Comparison of ENCODE assay signal across 15 cellular contexts in the genomic region with DNA sequence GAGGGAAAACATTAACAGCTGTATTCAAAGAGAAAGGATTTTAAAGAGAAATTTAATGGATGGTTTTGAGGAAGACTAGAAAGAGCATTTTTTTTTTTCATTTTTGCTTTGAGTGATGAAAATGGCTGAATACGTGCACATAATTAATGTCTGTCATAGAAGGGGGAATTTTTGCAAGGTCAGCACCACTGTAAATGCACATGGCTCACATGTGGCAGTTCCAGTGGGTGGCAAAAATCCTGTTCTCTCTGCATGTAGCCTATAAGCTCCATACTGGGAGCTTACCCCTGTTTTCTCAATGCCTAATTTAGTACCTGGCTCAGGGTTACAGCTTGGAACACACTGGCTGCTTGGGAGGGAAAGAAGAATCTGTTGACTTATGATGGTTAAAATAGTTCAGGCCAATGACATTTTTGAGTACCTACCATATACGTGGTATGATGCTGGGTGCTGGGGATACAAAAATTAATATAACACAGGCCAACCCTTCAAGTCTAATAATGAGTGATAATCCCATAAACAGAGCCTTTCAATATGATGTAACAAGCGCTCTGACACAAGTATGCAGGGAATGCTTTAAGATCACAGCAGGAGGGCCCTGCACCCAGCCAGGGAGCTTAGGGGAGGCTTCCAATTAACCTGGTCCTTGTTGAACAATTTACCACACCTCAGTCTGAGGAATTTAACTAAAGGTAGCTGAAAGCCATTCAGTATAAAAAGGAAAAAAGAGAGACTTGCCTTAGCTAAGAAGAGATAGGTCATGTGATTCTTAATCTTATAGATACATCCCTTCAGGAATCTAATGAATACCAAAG. TPM values are rescaled to one million over a fixed set of nuclear protein-coding genes. Genes with fewer than 3 reads are reported as not detected.
DNase-seq lines count a peak whose midpoint lies in the region; ATAC-seq, FAIRE-seq and TF ChIP-seq lines count a peak whose summit lies in the region.
"Had no signal": no experiment of that assay in that cellular context is flagged by ENCODE, and none has a peak within 500 bp of the region (broad histone marks: within the 10 kb centered on the region; RNA-seq: fewer than 3 reads in every experiment).

No MANE protein-coding gene starts in this region.

- intact Hi-C loops in activated naive CD4-positive, alpha-beta T cell treated with anti-CD3 and anti-CD28 coated beads for 36 hours (cut with micrococcal nuclease) = no loop called here
- intact Hi-C loops in HepG2 (cut with micrococcal nuclease; ENCODE audit: unreplicated experiment) (no loop called here), thyroid gland (cut with DNase I) (no loop called here)

- H3K9ac ChIP-seq in HepG2 (ENCODE audit: insufficient read depth, low read depth, low read length) = no peak overlapping the region

- H3K4me2 ChIP-seq in HepG2 (ENCODE audit: low read depth, low read length) = no peak overlapping the region

- CTCF ChIA-PET in activated naive CD4-positive, alpha-beta T cell treated with anti-CD3 and anti-CD28 coated beads for 36 hours (lab: Charles Lee) = interaction anchor here (0.7 to 1.3 kb wide), 3 partner anchors 79 to 268 kb away, joined by 3 to 8 read pairs (median 3); no protein-coding TSS in a partner anchor
- CTCF ChIA-PET in HepG2 (lab: Yijun Ruan, JAX; ENCODE audit: low intra/inter-chr PET ratio, low total read pairs) = no interaction called here

- POLR2A ChIA-PET in HepG2 (lab: Yijun Ruan, JAX) = no interaction called here

- H3K4me1 Mint-ChIP-seq in activated naive CD4-positive, alpha-beta T cell treated with anti-CD3 and anti-CD28 coated beads, Interleukin-2, amount 50 U/mL, for 24 hours = peaks cover 7% of the 10 kb centered on the region
- H3K4me1 Mint-ChIP-seq in activated naive CD4-positive, alpha-beta T cell treated with anti-CD3 and anti-CD28 coated beads for 36 hours (ENCODE audit: low read depth) = no peaks in the 10 kb centered on the region
- no peaks in the 10 kb centered on the region for H3K4me1 Mint-ChIP-seq in stimulated activated effector memory CD8-positive, alpha-beta T cell treated with anti-CD3 and anti-CD28 coated beads, Interleukin-12 subunit alpha, Interleukin-12 subunit beta, amount 100 ng/mL, for 72 hours

- TF ChIP-seq RAD21 in HepG2 (CRISPR knock-in tag; IDR thresholded peaks at IDR 0.05) = no peak

- H3K4me1 ChIP-seq in HepG2 (ENCODE audit: insufficient read depth, low read length) = no peaks in the 10 kb centered on the region
- H3K4me1 ChIP-seq in thyroid gland = peaks cover 15 to 32% of the 10 kb centered on the region in 2 donors
- H3K4me1 ChIP-seq: testis had no signal

- WGBS in HepG2 (ENCODE audit: low lambda C conversion rate) = 99% methylated on average over 3 of the region's 3 CpGs
- 51 to 59% methylated on average over 3 of the region's 3 CpGs for WGBS in thyroid gland, 2 donors

- H3K79me2 ChIP-seq in HepG2 (ENCODE audit: insufficient read depth, low read length) = no peaks in the 10 kb centered on the region

- H3K9me3 Mint-ChIP-seq in activated naive CD4-positive, alpha-beta T cell treated with anti-CD3 and anti-CD28 coated beads, Interleukin-2, amount 50 U/mL, for 24 hours = no peaks in the 10 kb centered on the region
- no peaks in the 10 kb centered on the region for H3K9me3 Mint-ChIP-seq in activated naive CD4-positive, alpha-beta T cell treated with anti-CD3 and anti-CD28 coated beads for 36 hours
- no peaks in the 10 kb centered on the region for H3K9me3 Mint-ChIP-seq in stimulated activated effector memory CD8-positive, alpha-beta T cell treated with anti-CD3 and anti-CD28 coated beads, Interleukin-12 subunit alpha, Interleukin-12 subunit beta, amount 100 ng/mL, for 72 hours

- no peak for DNase-seq in activated naive CD4-positive, alpha-beta T cell treated with anti-CD3 and anti-CD28 coated beads for 36 hours
- peak; percentile 14 for DNase-seq in brain microvascular endothelial cell
- no peak for DNase-seq in HepG2 (ENCODE audit: low spot score)
- DNase-seq in thyroid gland = peak; percentile 64 to 75
- DNase-seq in stimulated activated CD4-positive, alpha-beta T cell treated with anti-CD3 and anti-CD28 coated beads, Interleukin-2, amount 100 ng/mL, for 48 hours = no peak
- DNase-seq in stimulated activated effector memory CD8-positive, alpha-beta T cell treated with anti-CD3 and anti-CD28 coated beads, Interleukin-12 subunit alpha, Interleukin-12 subunit beta, amount 100 ng/mL, for 72 hours (ENCODE audit: low spot score in 2 of 2) = no peak
- no peak for DNase-seq in UCSD-AML1 (lab: John Stamatoyannopoulos, UW; ENCODE audit: unreplicated experiment)
- DNase-seq: activated CD4-positive, alpha-beta T cell treated with anti-CD3 and anti-CD28 coated beads, Interleukin-2, amount 50 U/mL, for 4 hours; glutamatergic neuron; NCI-H187; NCI-H774; testis had no signal

- no TSS peak for BruUV-seq in HepG2 (replicated peaks; lab: Mats Ljungman, UMichigan)

- FAIRE-seq in HepG2 (lab: Jason Lieb, UNC) = no peak

- H3K36me3 Mint-ChIP-seq in activated naive CD4-positive, alpha-beta T cell treated with anti-CD3 and anti-CD28 coated beads, Interleukin-2, amount 50 U/mL, for 24 hours = peaks cover 9% of the 10 kb centered on the region
- no peaks in the 10 kb centered on the region for H3K36me3 Mint-ChIP-seq in activated naive CD4-positive, alpha-beta T cell treated with anti-CD3 and anti-CD28 coated beads for 36 hours (ENCODE audit: low read depth)
- H3K36me3 Mint-ChIP-seq in stimulated activated effector memory CD8-positive, alpha-beta T cell treated with anti-CD3 and anti-CD28 coated beads, Interleukin-12 subunit alpha, Interleukin-12 subunit beta, amount 100 ng/mL, for 72 hours = peaks cover 6% of the 10 kb centered on the region

- in situ Hi-C loops in brain microvascular endothelial cell (cut with HindIII; ENCODE audit: low pct_ligation_motif_present, low sequenced_read_pairs) = no loop called here
- in situ Hi-C loops in HepG2 (cut with HindIII; ENCODE audit: extremely low pct_ligation_motif_present, low pct_unique_long_range_greater_than_20kb) = loop anchor here (25.0 kb wide), 1 partner anchor 277 kb away; the partner anchor contains the start of gene SEMA5B

- TF ChIP-seq CTCF in brain microvascular endothelial cell (IDR thresholded peaks at IDR 0.05; ENCODE audit: low read depth, low read length, missing control alignments) = no peak
- no peak for TF ChIP-seq CTCF in HepG2 (CRISPR knock-in tag; IDR thresholded peaks at IDR 0.05)
- no peak for TF ChIP-seq CTCF in thyroid gland (IDR thresholded peaks at IDR 0.05)

- no peaks in the 10 kb centered on the region for H3K27me3 Mint-ChIP-seq in activated naive CD4-positive, alpha-beta T cell treated with anti-CD3 and anti-CD28 coated beads, Interleukin-2, amount 50 U/mL, for 24 hours
- no peaks in the 10 kb centered on the region for H3K27me3 Mint-ChIP-seq in activated naive CD4-positive, alpha-beta T cell treated with anti-CD3 and anti-CD28 coated beads for 36 hours (ENCODE audit: low read depth)

- H3K9me3 ChIP-seq in HepG2 (ENCODE audit: low read length) (no peaks in the 10 kb centered on the region), thyroid gland (no peaks in the 10 kb centered on the region)
- H3K9me3 ChIP-seq: testis had no signal

- no peak for ATAC-seq in HepG2
- ATAC-seq in stimulated activated effector memory CD8-positive, alpha-beta T cell treated with anti-CD3 and anti-CD28 coated beads, Interleukin-12 subunit alpha, Interleukin-12 subunit beta, amount 100 ng/mL, for 72 hours = no peak

- H3K27ac Mint-ChIP-seq in activated naive CD4-positive, alpha-beta T cell treated with anti-CD3 and anti-CD28 coated beads, Interleukin-2, amount 50 U/mL, for 24 hours = peak overlapping the region; percentile 23
- H3K27ac Mint-ChIP-seq in activated naive CD4-positive, alpha-beta T cell treated with anti-CD3 and anti-CD28 coated beads for 36 hours = no peak overlapping the region
- no peak overlapping the region for H3K27ac Mint-ChIP-seq in stimulated activated effector memory CD8-positive, alpha-beta T cell treated with anti-CD3 and anti-CD28 coated beads, Interleukin-12 subunit alpha, Interleukin-12 subunit beta, amount 100 ng/mL, for 72 hours

- H3K27me3 ChIP-seq in brain microvascular endothelial cell (replicated peaks) (no peaks in the 10 kb centered on the region), HepG2 (ENCODE audit: control insufficient read depth in 1 of 2, insufficient read depth in 2 of 2, low read length in 2 of 2) (no peaks in the 10 kb centered on the region), thyroid gland (no peaks in the 10 kb centered on the region)
- H3K27me3 ChIP-seq: testis had no signal

- no peak overlapping the region for H3K4me3 ChIP-seq in brain microvascular endothelial cell (ENCODE audit: low read depth, low read length)
- no peak overlapping the region for H3K4me3 ChIP-seq in HepG2 (replicated peaks in 1 of 3; ENCODE audit: insufficient read depth in 1 of 3, low read depth in 2 of 3, low read length in 3 of 3)
- no peak overlapping the region for H3K4me3 ChIP-seq in thyroid gland (replicated peaks in 1 of 3)
- H3K4me3 ChIP-seq: lung, testis had no signal

- H3K36me3 ChIP-seq in brain microvascular endothelial cell (replicated peaks) = no peaks in the 10 kb centered on the region
- no peaks in the 10 kb centered on the region for H3K36me3 ChIP-seq in HepG2 (replicated peaks in 1 of 2; ENCODE audit: control insufficient read depth in 1 of 2, insufficient read depth in 2 of 2, low read length in 2 of 2)
- no peaks in the 10 kb centered on the region for H3K36me3 ChIP-seq in thyroid gland

- no peak overlapping the region for H2AFZ ChIP-seq in HepG2 (ENCODE audit: low read length)

- H3K27ac ChIP-seq in brain microvascular endothelial cell (no peak overlapping the region), HepG2 (ENCODE audit: extremely low read length, insufficient read depth, low read length) (no peak overlapping the region), thyroid gland (peak overlapping the region; percentile 39 to 77 (median 66))
- H3K27ac ChIP-seq: 22Rv1, testis had no signal

- H4K20me1 ChIP-seq in HepG2 (ENCODE audit: insufficient read depth, low read length) = no peaks in the 10 kb centered on the region

- TF ChIP-seq EP300 in HepG2 (IDR thresholded peaks at IDR 0.05; ENCODE audit: low read depth in 2 of 2, low read length in 2 of 2) (no peak), HepG2 (CRISPR knock-in tag; IDR thresholded peaks at IDR 0.05; ENCODE audit: borderline replicate concordance) (no peak)

- H3K4me3 Mint-ChIP-seq in activated naive CD4-positive, alpha-beta T cell treated with anti-CD3 and anti-CD28 coated beads, Interleukin-2, amount 50 U/mL, for 24 hours = no peak overlapping the region
- H3K4me3 Mint-ChIP-seq in activated naive CD4-positive, alpha-beta T cell treated with anti-CD3 and anti-CD28 coated beads for 36 hours = no peak overlapping the region
- no peak overlapping the region for H3K4me3 Mint-ChIP-seq in stimulated activated effector memory CD8-positive, alpha-beta T cell treated with anti-CD3 and anti-CD28 coated beads, Interleukin-12 subunit alpha, Interleukin-12 subunit beta, amount 100 ng/mL, for 72 hours

- TF ChIP-seq POLR2A in HepG2 (IDR thresholded peaks at IDR 0.05; ENCODE audit: insufficient read depth in 1 of 2, low read depth in 2 of 2, low read length in 2 of 2) = no peak
- peak in 1 of 2 donors; percentile 19 for TF ChIP-seq POLR2A in thyroid gland (IDR thresholded peaks at IDR 0.05)

RNA-seq across cellular contexts. Expression of gene HSPBAP1, which starts 33.0 kb away (rescaled TPM):
- total RNA-seq in activated naive CD4-positive, alpha-beta T cell treated with anti-CD3 and anti-CD28 coated beads for 36 hours = 1 to 10 TPM; 3.0 to 3.2 TPM
- 5.1 and 5.7 TPM in 2 replicates for total RNA-seq in HepG2 (2016; rRNA removed; fragmentation: Illumina TruSeq; extraction: Trizol)
- 1.9 and 3.0 TPM in 2 replicates for total RNA-seq in HepG2 (2016; cell fraction: cytosol; rRNA removed; fragmentation: Illumina TruSeq; extraction: Trizol; ENCODE audit: low read depth)
- 4.4 and 5.3 TPM in 2 replicates for total RNA-seq in HepG2 (2016; cell fraction: insoluble cytoplasmic fraction; rRNA removed; fragmentation: Illumina TruSeq; extraction: Trizol)
- total RNA-seq in HepG2 (2016; cell fraction: membrane; rRNA removed; fragmentation: Illumina TruSeq; extraction: Trizol) = 2.2 and 3.2 TPM in 2 replicates
- total RNA-seq in HepG2 (2016; cell fraction: nucleus; rRNA removed; fragmentation: Illumina TruSeq; extraction: Trizol) = 5.3 and 7.2 TPM in 2 replicates
- polyA plus RNA-seq in HepG2 (2011; rRNA removed) = 3.6 and 4.2 TPM in 2 replicates
- 1.7 and 2.3 TPM in 2 replicates for polyA plus RNA-seq in HepG2 (2011; cell fraction: cytosol; rRNA removed)
- 4.2 and 5.9 TPM in 2 replicates for polyA plus RNA-seq in HepG2 (2011; cell fraction: nucleus; rRNA removed)
- 2.9 and 3.4 TPM in 2 replicates for polyA plus RNA-seq in HepG2 (2012)
- 0.77 and 0.87 TPM in 2 replicates for polyA plus RNA-seq in HepG2 (2016; cell fraction: cytosol; fragmentation: Illumina TruSeq; extraction: Trizol; ENCODE audit: low read depth)
- polyA plus RNA-seq in HepG2 (2016; cell fraction: insoluble cytoplasmic fraction; fragmentation: Illumina TruSeq; extraction: Trizol; ENCODE audit: low read depth) = 4.3 and 5.0 TPM in 2 replicates
- polyA plus RNA-seq in HepG2 (2016; cell fraction: membrane; fragmentation: Illumina TruSeq; extraction: Trizol; ENCODE audit: low read depth) = 0.88 and 1.1 TPM in 2 replicates
- polyA plus RNA-seq in HepG2 (2016; cell fraction: nucleus; fragmentation: Illumina TruSeq; extraction: Trizol; ENCODE audit: insufficient read depth, low read depth) = 11.7 and 12.8 TPM in 2 replicates
- polyA minus RNA-seq in HepG2 (2011; rRNA and poly(A)+ RNA removed; ENCODE audit: low replicate concordance) = 1.4 and 10.3 TPM in 2 replicates
- 1.4 and 1.5 TPM in 2 replicates for polyA minus RNA-seq in HepG2 (2011; cell fraction: cytosol; rRNA and poly(A)+ RNA removed)
- polyA minus RNA-seq in HepG2 (2011; cell fraction: nucleus; rRNA and poly(A)+ RNA removed) = 8.5 and 9.3 TPM in 2 replicates
- total RNA-seq in thyroid gland = 10 to 100 TPM; 12.4 to 17.3 (median 15.8) TPM

RNA-seq across cellular contexts. Expression of gene SLC49A4, which starts 34.2 kb away (rescaled TPM):
- 1 to 10 TPM; 1.4 to 1.7 TPM for total RNA-seq in activated naive CD4-positive, alpha-beta T cell treated with anti-CD3 and anti-CD28 coated beads for 36 hours
- 9.4 and 16.3 TPM in 2 replicates for total RNA-seq in HepG2 (2016; rRNA removed; fragmentation: Illumina TruSeq; extraction: Trizol)
- total RNA-seq in HepG2 (2016; cell fraction: cytosol; rRNA removed; fragmentation: Illumina TruSeq; extraction: Trizol; ENCODE audit: low read depth) = 2.0 and 2.7 TPM in 2 replicates
- 10.0 and 16.3 TPM in 2 replicates for total RNA-seq in HepG2 (2016; cell fraction: insoluble cytoplasmic fraction; rRNA removed; fragmentation: Illumina TruSeq; extraction: Trizol)
- total RNA-seq in HepG2 (2016; cell fraction: membrane; rRNA removed; fragmentation: Illumina TruSeq; extraction: Trizol) = 6.0 and 6.2 TPM in 2 replicates
- 14.5 and 15.3 TPM in 2 replicates for total RNA-seq in HepG2 (2016; cell fraction: nucleus; rRNA removed; fragmentation: Illumina TruSeq; extraction: Trizol)
- 6.3 and 6.5 TPM in 2 replicates for polyA plus RNA-seq in HepG2 (2011; rRNA removed)
- 4.1 and 8.1 TPM in 2 replicates for polyA plus RNA-seq in HepG2 (2011; cell fraction: cytosol; rRNA removed)
- polyA plus RNA-seq in HepG2 (2011; cell fraction: nucleus; rRNA removed) = 2.3 and 3.4 TPM in 2 replicates
- polyA plus RNA-seq in HepG2 (2012) = 5.2 and 7.3 TPM in 2 replicates
- 2.3 and 2.5 TPM in 2 replicates for polyA plus RNA-seq in HepG2 (2016; cell fraction: cytosol; fragmentation: Illumina TruSeq; extraction: Trizol; ENCODE audit: low read depth)
- 8.2 and 8.5 TPM in 2 replicates for polyA plus RNA-seq in HepG2 (2016; cell fraction: insoluble cytoplasmic fraction; fragmentation: Illumina TruSeq; extraction: Trizol; ENCODE audit: low read depth)
- polyA plus RNA-seq in HepG2 (2016; cell fraction: membrane; fragmentation: Illumina TruSeq; extraction: Trizol; ENCODE audit: low read depth) = 3.9 and 5.1 TPM in 2 replicates
- polyA plus RNA-seq in HepG2 (2016; cell fraction: nucleus; fragmentation: Illumina TruSeq; extraction: Trizol; ENCODE audit: insufficient read depth, low read depth) = 17.8 and 23.3 TPM in 2 replicates
- polyA minus RNA-seq in HepG2 (2011; rRNA and poly(A)+ RNA removed; ENCODE audit: low replicate concordance) = 10.7 and 21.5 TPM in 2 replicates
- polyA minus RNA-seq in HepG2 (2011; cell fraction: cytosol; rRNA and poly(A)+ RNA removed) = 8.0 and 9.1 TPM in 2 replicates
- 6.3 and 8.5 TPM in 2 replicates for polyA minus RNA-seq in HepG2 (2011; cell fraction: nucleus; rRNA and poly(A)+ RNA removed)
- 10 to 100 TPM; 22.6 to 32.5 (median 28.2) TPM for total RNA-seq in thyroid gland

Comparison
In these comparisons a context has a peak if more than half of its experiments do, and no peak if none do; other contexts are left out.
1. DNase-seq: peak in brain microvascular endothelial cell (single experiment) and thyroid gland (2 of 2); none in activated naive CD4-positive, alpha-beta T cell treated with anti-CD3 and anti-CD28 coated beads for 36 hours (single experiment), HepG2 (single experiment), stimulated activated CD4-positive, alpha-beta T cell treated with anti-CD3 and anti-CD28 coated beads, Interleukin-2, amount 100 ng/mL, for 48 hours (0 of 2), stimulated activated effector memory CD8-positive, alpha-beta T cell treated with anti-CD3 and anti-CD28 coated beads, Interleukin-12 subunit alpha, Interleukin-12 subunit beta, amount 100 ng/mL, for 72 hours (0 of 2) and UCSD-AML1 (single experiment).
2. H3K27ac ChIP-seq: peak in thyroid gland (3 of 3); none in brain microvascular endothelial cell (single experiment) and HepG2 (single experiment).